Comparison of ENCODE assay signal across 8 cellular contexts in the genomic region with DNA sequence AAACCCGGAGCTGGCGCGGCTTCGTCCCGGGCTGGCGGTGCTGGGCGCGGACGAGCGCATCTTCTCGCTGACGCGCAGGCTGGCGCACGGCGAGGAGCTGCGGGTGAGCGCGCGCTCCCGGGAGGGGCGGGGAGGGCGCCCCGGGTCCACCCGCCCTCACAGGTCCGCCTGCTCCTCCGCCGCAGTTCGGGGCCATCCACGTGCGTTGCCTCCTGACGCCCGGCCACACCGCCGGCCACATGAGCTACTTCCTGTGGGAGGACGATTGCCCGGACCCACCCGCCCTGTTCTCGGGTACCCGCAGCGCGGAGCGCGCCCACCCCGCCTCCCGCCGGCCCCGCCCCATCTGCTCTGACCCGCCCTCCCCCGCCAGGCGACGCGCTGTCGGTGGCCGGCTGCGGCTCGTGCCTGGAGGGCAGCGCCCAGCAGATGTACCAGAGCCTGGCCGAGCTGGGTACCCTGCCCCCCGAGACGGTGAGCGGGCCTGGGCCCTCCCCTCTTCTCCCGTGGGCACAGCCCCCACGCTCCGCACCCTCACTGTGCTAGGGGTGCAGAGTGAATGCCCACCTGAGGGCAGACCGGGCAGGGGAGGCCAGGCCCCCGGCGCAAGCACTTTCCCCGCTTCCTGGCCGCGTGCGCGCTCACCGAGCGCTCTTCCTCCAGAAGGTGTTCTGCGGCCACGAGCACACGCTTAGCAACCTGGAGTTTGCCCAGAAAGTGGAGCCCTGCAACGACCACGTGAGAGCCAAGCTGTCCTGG. TPM values are rescaled to one million over a fixed set of nuclear protein-coding genes. Genes with fewer than 3 reads are reported as not detected.
DNase-seq lines count a peak whose midpoint lies in the region; ATAC-seq, FAIRE-seq and TF ChIP-seq lines count a peak whose summit lies in the region.

No MANE protein-coding gene starts in this region.

- no peak for TF ChIP-seq POLR2A in GM12878 (IDR thresholded peaks at IDR 0.05; ENCODE audit: low read depth, low read length)

- H3K9ac ChIP-seq in HUES64 (ENCODE audit: low read depth, low read length): peak overlapping the region; percentile 69
- peak overlapping the region; percentile 73; the same call in 1 of the 2 replicates for H3K9ac ChIP-seq in GM12878 (ENCODE audit: control insufficient read depth, insufficient read depth, low read length)

- WGBS in HUES64: 1% methylated on average over 76 of the region's 80 CpGs
- whole genome bisulfite sequencing in GM12878 (ENCODE audit: insufficient coverage, insufficient replicate concordance, low lambda C conversion rate, missing lambda C conversion rate): under 1% methylated on average over 49 of the region's 80 CpGs

- FAIRE-seq in GM12878 (lab: Jason Lieb, UNC): no peak

- intact Hi-C loops in GM12878 (cut with micrococcal nuclease; ENCODE audit: unreplicated experiment): no loop called here

- in situ Hi-C loops in GM12878 (cut with MboI): no loop called here

- no peaks in the 10 kb centered on the region for H4K20me1 ChIP-seq in GM12878 (ENCODE audit: control insufficient read depth, insufficient read depth)

- SMC1A ChIA-PET in GM12878 (lab: Charles Lee; ENCODE audit: uncharacterized antibody, unreplicated experiment): interaction anchor here (0.8 kb wide), 1 partner anchor 9 kb away, joined by 4 read pairs; no protein-coding TSS in a partner anchor

- peaks cover 24% of the 10 kb centered on the region for H3K27me3 ChIP-seq in HUES64 (ENCODE audit: insufficient read depth, low read length)
- no peaks in the 10 kb centered on the region for H3K27me3 ChIP-seq in GM12878 (replicated peaks in 1 of 2; ENCODE audit: control insufficient read depth in 2 of 2, insufficient read depth in 2 of 2, low read length in 1 of 2)

- no peak for TF ChIP-seq RAD21 in GM12878 (IDR thresholded peaks at IDR 0.05; ENCODE audit: insufficient read depth, low read depth, low read length)

- H3K4me3 ChIP-seq in HUES64 (ENCODE audit: low read length) (peak overlapping the region; percentile 64), GM12878 (peak overlapping the region; percentile 65; the same call in 1 of the 2 replicates), iPS-11a (ENCODE audit: low read depth, low read length) (peak overlapping the region; percentile 45), skin epidermis (peak overlapping the region; percentile 31 to 49 (median 39))

- no peaks in the 10 kb centered on the region; the same call in 1 of the 2 replicates for H3K79me2 ChIP-seq in GM12878 (ENCODE audit: control insufficient read depth, insufficient read depth, low read length)

- no peaks in the 10 kb centered on the region for H3K9me3 ChIP-seq in HUES64 (ENCODE audit: insufficient read depth, low read depth, low read length)
- no peaks in the 10 kb centered on the region for H3K9me3 ChIP-seq in GM12878 (replicated peaks; ENCODE audit: control insufficient read depth, insufficient read depth, low read length)

- DNase-seq in SKM-1 treated with dmso at 0.1 percent for 144 hours (lab: John Stamatoyannopoulos, UW; ENCODE audit: unreplicated experiment): peak; percentile 46
- DNase-seq in SKM-1 (lab: John Stamatoyannopoulos, UW; ENCODE audit: unreplicated experiment): no peak
- peak; percentile 45 to 66 (median 59) for DNase-seq in T-helper 1 cell
- DNase-seq in GM12878 (ENCODE audit: low read depth, low spot score): no peak

- H3K36me3 ChIP-seq in HUES64 (ENCODE audit: insufficient read depth, low read length): peaks cover 7% of the 10 kb centered on the region
- peaks cover 2% of the 10 kb centered on the region in 2 experiments; a peak in 3 of 4 replicates for H3K36me3 ChIP-seq in GM12878 (ENCODE audit: control insufficient read depth in 2 of 2, insufficient read depth in 2 of 2, low read length in 1 of 2)

- TF ChIP-seq CTCF in GM12878 (IDR thresholded peaks at IDR 0.05 in 2 of 3, conservative IDR thresholded peaks at IDR 0.05 in 1 of 3; ENCODE audit: control insufficient read depth in 2 of 3, extremely low read depth in 1 of 3, insufficient read depth in 1 of 3, low read depth in 3 of 3, low read length in 3 of 3): no peak

- H3K4me2 ChIP-seq in GM12878 (ENCODE audit: control insufficient read depth, insufficient read depth): peak overlapping the region; percentile 90

- RAD21 ChIA-PET in GM12878 (lab: Charles Lee; ENCODE audit: unreplicated experiment): interaction anchor here (0.7 to 1.5 kb wide), 5 partner anchors 8 to 995 kb away, joined by 3 to 8 read pairs (median 4); partner anchors contain the start of genes CHTF18 and RPUSD1

- H3K27ac ChIP-seq in HUES64 (ENCODE audit: low read depth, low read length) (no peak overlapping the region), GM12878 (ENCODE audit: control insufficient read depth, insufficient read depth) (no peak overlapping the region), skin epidermis (peak overlapping the region in 9 of 21 experiments; percentile 1 to 67 (median 54))

- no TSS peak for BruUV-seq in GM12878 (replicated peaks; lab: Mats Ljungman, UMichigan)

- H2AFZ ChIP-seq in GM12878 (ENCODE audit: control insufficient read depth, low read depth, low read length): no peak overlapping the region; the same call in 1 of the 2 replicates

- POLR2A ChIA-PET in GM12878 (lab: Charles Lee): interaction anchor here (1.1 to 6.3 kb wide), 4 partner anchors 8 to 92 kb away, joined by 3 to 60 read pairs (median 7); partner anchors contain the start of gene CIAO3

- TF ChIP-seq EP300 in GM12878 (IDR thresholded peaks at IDR 0.05; ENCODE audit: borderline replicate concordance in 1 of 2, control insufficient read depth in 1 of 2, low read depth in 2 of 2, low read length in 2 of 2): no peak

- ATAC-seq in GM12878: peak; percentile 68
- no peak for ATAC-seq in GM21515 (IDR thresholded peaks at IDR 0.05; ENCODE audit: unreplicated experiment)

- H3K4me1 ChIP-seq in HUES64 (ENCODE audit: insufficient read depth, low read length): no peaks in the 10 kb centered on the region; the same call in 1 of the 2 replicates
- H3K4me1 ChIP-seq in GM12878 (ENCODE audit: control insufficient read depth, insufficient read depth, low read length): peaks cover 13% of the 10 kb centered on the region

- CTCF ChIA-PET in GM12878 (lab: Yijun Ruan, JAX): no interaction called here

RNA-seq across cellular contexts. Expression of gene HAGHL, which starts 1.4 kb away (rescaled TPM):
- polyA plus RNA-seq in HUES64 (2013, experiment 1 of 2): 4.1 TPM
- polyA plus RNA-seq in HUES64 (2013, experiment 2 of 2): 8.7 TPM
- total RNA-seq in GM12878 (2013; cell fraction: nucleolus; rRNA removed): 32.8 and 34.9 TPM in 2 replicates
- 27.5 and 30.2 TPM in 2 replicates for total RNA-seq in GM12878 (2014; rRNA removed)
- 8.5 and 9.5 TPM in 2 replicates for total RNA-seq in GM12878 (2014; rRNA removed; fragmentation: Illumina TruSeq; extraction: Trizol)
- 44.5 and 48.2 TPM in 2 replicates for total RNA-seq in GM12878 (2021)
- 2.6 TPM for polyA plus RNA-seq in GM12878 (2011; ENCODE audit: low read depth)
- polyA plus RNA-seq in GM12878 (2011; rRNA removed): 5.9 and 14.0 TPM in 2 replicates
- 31.6 and 70.5 TPM in 2 replicates for polyA plus RNA-seq in GM12878 (2011; cell fraction: cytosol; rRNA removed)
- 267 and 349 TPM in 2 replicates for polyA plus RNA-seq in GM12878 (2011; cell fraction: nucleus; rRNA removed)
- 13.8 and 18.3 TPM in 2 replicates for polyA plus RNA-seq in GM12878 (2012)
- polyA plus RNA-seq in GM12878 (2014; fragmentation: Illumina TruSeq; extraction: Trizol): 0.41 and 1.9 TPM in 2 replicates
- under 1 TPM; 0.23 to 0.68 TPM for polyA plus RNA-seq in GM12878 (2014; fragmentation: Nextera tagmentation; extraction: Ambion mirVana)
- 44.6 and 46.2 TPM in 2 replicates for polyA plus RNA-seq in GM12878 (2014; rRNA removed)
- 10 to 100 TPM; 18.8 to 23.5 TPM for polyA plus RNA-seq in GM12878 (2016; fragmentation: Nextera tagmentation; extraction: Ambion mirVana)
- polyA minus RNA-seq in GM12878 (2011; rRNA and poly(A)+ RNA removed): 3.9 and 5.0 TPM in 2 replicates
- polyA minus RNA-seq in GM12878 (2011; cell fraction: cytosol; rRNA and poly(A)+ RNA removed): 9.0 and 10.6 TPM in 2 replicates
- polyA minus RNA-seq in GM12878 (2011; cell fraction: nucleus; rRNA and poly(A)+ RNA removed): 20.1 and 26.0 TPM in 2 replicates

RNA-seq across cellular contexts. Expression of gene CCDC78, which starts 2.1 kb away (rescaled TPM):
- polyA plus RNA-seq in HUES64 (2013, experiment 1 of 2): 2.5 TPM
- polyA plus RNA-seq in HUES64 (2013, experiment 2 of 2): 2.6 TPM
- total RNA-seq in GM12878 (2013; cell fraction: nucleolus; rRNA removed): 22.0 and 22.6 TPM in 2 replicates
- total RNA-seq in GM12878 (2014; rRNA removed): 12.2 and 16.2 TPM in 2 replicates
- 3.0 and 4.7 TPM in 2 replicates for total RNA-seq in GM12878 (2014; rRNA removed; fragmentation: Illumina TruSeq; extraction: Trizol)
- total RNA-seq in GM12878 (2021): 16.2 and 18.7 TPM in 2 replicates
- 1.5 TPM for polyA plus RNA-seq in GM12878 (2011; ENCODE audit: low read depth)
- 3.2 and 7.2 TPM in 2 replicates for polyA plus RNA-seq in GM12878 (2011; rRNA removed)
- 6.3 and 14.9 TPM in 2 replicates for polyA plus RNA-seq in GM12878 (2011; cell fraction: cytosol; rRNA removed)
- polyA plus RNA-seq in GM12878 (2011; cell fraction: nucleus; rRNA removed): 244 and 248 TPM in 2 replicates
- 7.9 and 9.8 TPM in 2 replicates for polyA plus RNA-seq in GM12878 (2012)
- polyA plus RNA-seq in GM12878 (2014; fragmentation: Illumina TruSeq; extraction: Trizol): 1.1 and 2.5 TPM in 2 replicates
- under 1 TPM; 0.10 to 0.97 TPM for polyA plus RNA-seq in GM12878 (2014; fragmentation: Nextera tagmentation; extraction: Ambion mirVana)
- 26.2 and 32.6 TPM in 2 replicates for polyA plus RNA-seq in GM12878 (2014; rRNA removed)
- polyA plus RNA-seq in GM12878 (2016; fragmentation: Nextera tagmentation; extraction: Ambion mirVana): 1 to 10 TPM; 3.1 to 6.1 TPM
- polyA minus RNA-seq in GM12878 (2011; rRNA and poly(A)+ RNA removed): 2.3 and 5.2 TPM in 2 replicates
- polyA minus RNA-seq in GM12878 (2011; cell fraction: cytosol; rRNA and poly(A)+ RNA removed): 0.52 and 2.0 TPM in 2 replicates
- polyA minus RNA-seq in GM12878 (2011; cell fraction: nucleus; rRNA and poly(A)+ RNA removed): 17.3 and 25.4 TPM in 2 replicates

RNA-seq across cellular contexts. Expression of gene ANTKMT, which starts 7.4 kb away (rescaled TPM):
- polyA plus RNA-seq in HUES64 (2013, experiment 1 of 2): 20.7 TPM
- 13.6 TPM for polyA plus RNA-seq in HUES64 (2013, experiment 2 of 2)
- total RNA-seq in GM12878 (2013; cell fraction: nucleolus; rRNA removed): 9.4 and 11.3 TPM in 2 replicates
- total RNA-seq in GM12878 (2014; rRNA removed) (38.4 and 51.7 TPM in 2 replicates), GM12878 (2014; rRNA removed; fragmentation: Illumina TruSeq; extraction: Trizol) (7.1 and 9.3 TPM in 2 replicates), GM12878 (2021) (60.5 and 67.8 TPM in 2 replicates)
- polyA plus RNA-seq in GM12878 (2011; ENCODE audit: low read depth): 0.75 TPM
- polyA plus RNA-seq in GM12878 (2011; rRNA removed) (3.3 and 5.6 TPM in 2 replicates), GM12878 (2014; fragmentation: Illumina TruSeq; extraction: Trizol) (0.62 TPM in 1 of 2 replicates, not detected in the other), GM12878 (2014; fragmentation: Nextera tagmentation; extraction: Ambion mirVana) (1 to 10 TPM in 1 of 2 experiments, under 1 TPM in 1; 0.58 to 3.1 TPM), GM12878 (2014; rRNA removed) (39.2 and 42.3 TPM in 2 replicates), GM12878 (2016; fragmentation: Nextera tagmentation; extraction: Ambion mirVana) (10 to 100 TPM; 44.5 to 54.8 TPM)
- 20.1 and 37.9 TPM in 2 replicates for polyA plus RNA-seq in GM12878 (2011; cell fraction: cytosol; rRNA removed)
- polyA plus RNA-seq in GM12878 (2011; cell fraction: nucleus; rRNA removed): 37.1 and 61.4 TPM in 2 replicates
- 10.8 and 14.9 TPM in 2 replicates for polyA plus RNA-seq in GM12878 (2012)
- 0.73 and 2.0 TPM in 2 replicates for polyA minus RNA-seq in GM12878 (2011; rRNA and poly(A)+ RNA removed)
- 7.2 and 7.3 TPM in 2 replicates for polyA minus RNA-seq in GM12878 (2011; cell fraction: cytosol; rRNA and poly(A)+ RNA removed)
- 14.4 and 28.4 TPM in 2 replicates for polyA minus RNA-seq in GM12878 (2011; cell fraction: nucleus; rRNA and poly(A)+ RNA removed)

RNA-seq across cellular contexts. Expression of gene CIAO3, which starts 12.5 kb away (rescaled TPM):
- polyA plus RNA-seq in HUES64 (2013, experiment 1 of 2): 20.8 TPM
- polyA plus RNA-seq in HUES64 (2013, experiment 2 of 2): 16.2 TPM
- 153 and 173 TPM in 2 replicates for total RNA-seq in GM12878 (2013; cell fraction: nucleolus; rRNA removed)
- total RNA-seq in GM12878 (2014; rRNA removed) (31.9 and 37.4 TPM in 2 replicates), GM12878 (2014; rRNA removed; fragmentation: Illumina TruSeq; extraction: Trizol) (12.7 TPM in 2 replicates), GM12878 (2021) (30.2 and 33.5 TPM in 2 replicates)
- 16.8 TPM for polyA plus RNA-seq in GM12878 (2011; ENCODE audit: low read depth)
- polyA plus RNA-seq in GM12878 (2011; rRNA removed) (24.6 and 29.7 TPM in 2 replicates), GM12878 (2014; fragmentation: Illumina TruSeq; extraction: Trizol) (4.9 and 11.5 TPM in 2 replicates), GM12878 (2014; fragmentation: Nextera tagmentation; extraction: Ambion mirVana) (1 to 10 TPM; 1.4 to 4.0 TPM), GM12878 (2014; rRNA removed) (36.3 and 49.5 TPM in 2 replicates), GM12878 (2016; fragmentation: Nextera tagmentation; extraction: Ambion mirVana) (10 to 100 TPM; 36.3 to 37.5 TPM)
- polyA plus RNA-seq in GM12878 (2011; cell fraction: cytosol; rRNA removed): 38.9 and 47.3 TPM in 2 replicates
- 179 and 201 TPM in 2 replicates for polyA plus RNA-seq in GM12878 (2011; cell fraction: nucleus; rRNA removed)
- polyA plus RNA-seq in GM12878 (2012): 21.4 and 28.0 TPM in 2 replicates
- 27.0 and 44.8 TPM in 2 replicates for polyA minus RNA-seq in GM12878 (2011; rRNA and poly(A)+ RNA removed)
- 11.6 and 13.6 TPM in 2 replicates for polyA minus RNA-seq in GM12878 (2011; cell fraction: cytosol; rRNA and poly(A)+ RNA removed)
- polyA minus RNA-seq in GM12878 (2011; cell fraction: nucleus; rRNA and poly(A)+ RNA removed): 67.1 and 98.5 TPM in 2 replicates

RNA-seq across cellular contexts. Expression of gene METRN, which starts 13.4 kb away (rescaled TPM):
- 26.8 TPM for polyA plus RNA-seq in HUES64 (2013, experiment 1 of 2)
- 45.5 TPM for polyA plus RNA-seq in HUES64 (2013, experiment 2 of 2)
- total RNA-seq in GM12878 (2013; cell fraction: nucleolus; rRNA removed): 2.3 and 2.5 TPM in 2 replicates
- 12.8 and 14.3 TPM in 2 replicates for total RNA-seq in GM12878 (2014; rRNA removed)
- total RNA-seq in GM12878 (2014; rRNA removed; fragmentation: Illumina TruSeq; extraction: Trizol): 0.72 and 1.2 TPM in 2 replicates
- 6.2 and 8.9 TPM in 2 replicates for total RNA-seq in GM12878 (2021)
- polyA plus RNA-seq in GM12878 (2011; ENCODE audit: low read depth): 0.34 TPM
- polyA plus RNA-seq in GM12878 (2011; rRNA removed): 1.3 and 5.9 TPM in 2 replicates
- 6.4 and 20.6 TPM in 2 replicates for polyA plus RNA-seq in GM12878 (2011; cell fraction: cytosol; rRNA removed)
- 10.9 and 15.0 TPM in 2 replicates for polyA plus RNA-seq in GM12878 (2011; cell fraction: nucleus; rRNA removed)
- 2.3 and 4.5 TPM in 2 replicates for polyA plus RNA-seq in GM12878 (2012)
- 0.05 and 0.15 TPM in 2 replicates for polyA plus RNA-seq in GM12878 (2014; fragmentation: Illumina TruSeq; extraction: Trizol)
- polyA plus RNA-seq in GM12878 (2014; fragmentation: Nextera tagmentation; extraction: Ambion mirVana): under 1 TPM in 1 of 2 experiments, not detected in 1; 0.11 TPM
- 9.4 and 11.0 TPM in 2 replicates for polyA plus RNA-seq in GM12878 (2014; rRNA removed)
- 1 to 10 TPM in 1 of 2 experiments, under 1 TPM in 1; 0.53 to 1.1 TPM for polyA plus RNA-seq in GM12878 (2016; fragmentation: Nextera tagmentation; extraction: Ambion mirVana)
- 1.6 and 2.0 TPM in 2 replicates for polyA minus RNA-seq in GM12878 (2011; rRNA and poly(A)+ RNA removed)
- 2.3 and 5.7 TPM in 2 replicates for polyA minus RNA-seq in GM12878 (2011; cell fraction: cytosol; rRNA and poly(A)+ RNA removed)
- polyA minus RNA-seq in GM12878 (2011; cell fraction: nucleus; rRNA and poly(A)+ RNA removed): 2.2 and 3.7 TPM in 2 replicates

Comparison
In these comparisons a context has a peak if more than half of its experiments do, and no peak if none do; other contexts are left out.
1. DNase-seq: peak in SKM-1 treated with dmso at 0.1 percent for 144 hours (single experiment) and T-helper 1 cell (5 of 5); none in SKM-1 (single experiment) and GM12878 (single experiment).
2. Peak in every context shown above with its lines, with median percentiles within 50 percentile points of each other: H3K4me3 ChIP-seq.